In the genomic region with DNA sequence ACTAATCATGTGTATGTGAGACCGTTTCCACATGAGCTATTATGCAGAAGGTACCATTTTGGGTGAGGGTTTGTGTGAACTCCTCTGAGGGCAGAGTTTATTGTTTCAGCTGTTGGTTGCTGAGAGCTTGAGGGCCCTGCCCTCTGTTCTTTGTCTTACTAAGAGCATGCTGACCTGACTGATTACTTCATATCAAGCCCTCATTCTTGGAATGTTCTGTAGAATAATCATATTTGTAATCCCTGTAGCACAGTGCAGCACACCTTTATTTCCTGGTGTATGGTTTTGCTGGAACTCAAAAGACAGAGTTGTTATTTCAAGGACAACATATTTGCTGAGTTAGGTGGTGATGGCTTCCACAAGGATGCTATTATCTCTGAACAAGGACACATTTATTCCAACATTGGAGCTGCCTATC, we compare ENCODE assay signal across 19 cellular contexts.
DNase-seq lines count a peak whose midpoint lies in the region; ATAC-seq lines count a peak whose summit lies in the region.
"Had no signal": no experiment of that assay in that cellular context is flagged by ENCODE, and none has a peak within 500 bp of the region (broad histone marks: within the 10 kb centered on the region; RNA-seq: fewer than 3 reads in every experiment).

No MANE protein-coding gene starts in this region.

- H3K4me3 Mint-ChIP-seq in activated CD4-positive, alpha-beta T cell treated with anti-CD3 and anti-CD28 coated beads for 36 hours: no peak overlapping the region
- H3K4me3 Mint-ChIP-seq: activated T-cell treated with anti-CD3 and anti-CD28 coated beads, Interleukin-2, amount 50 U/mL, for 4 hours; effector memory CD8-positive, alpha-beta T cell; stimulated activated memory B cell treated with anti-CD40 and anti-IgM and Interleukin-4, amounts not matched to agents 10 μg/mL and 1 μg/mL and 100 μg/mL, for 72 hours had no signal

- ATAC-seq in HG03175 (IDR thresholded peaks at IDR 0.05; ENCODE audit: unreplicated experiment) (peak; percentile 46), GM18519 (IDR thresholded peaks at IDR 0.05; ENCODE audit: low FRiP score, unreplicated experiment) (no peak)
- no peak for ATAC-seq in activated CD4-positive, alpha-beta T cell treated with anti-CD3 and anti-CD28 coated beads for 36 hours
- ATAC-seq: activated T-cell treated with anti-CD3 and anti-CD28 coated beads, Interleukin-2, amount 50 U/mL, for 4 hours; effector memory CD8-positive, alpha-beta T cell; stimulated activated memory B cell treated with anti-CD40 and anti-IgM and Interleukin-4, amounts not matched to agents 10 μg/mL and 1 μg/mL and 100 μg/mL, for 72 hours had no signal

- CTCF ChIA-PET in activated CD4-positive, alpha-beta T cell treated with anti-CD3 and anti-CD28 coated beads for 36 hours (lab: Charles Lee): interaction anchor here (0.6 kb wide), 1 partner anchor 131 kb away, joined by 3 read pairs; no protein-coding TSS in a partner anchor

- DNase-seq in DMS53 treated with DMSO at 0.1 percent for 48 hours (lab: John Stamatoyannopoulos, UW; ENCODE audit: unreplicated experiment) (peak; percentile 28), amniotic epithelial cell (ENCODE audit: low read depth) (peak; percentile 20), medulla oblongata (ENCODE audit: extremely low spot score) (peak; percentile 18), GOT3 (lab: John Stamatoyannopoulos, UW) (no peak)
- DNase-seq in activated CD4-positive, alpha-beta T cell treated with anti-CD3 and anti-CD28 coated beads for 36 hours: no peak
- DNase-seq in central memory CD4-positive, alpha-beta T cell: no peak
- DNase-seq: activated CD4-positive, alpha-beta T cell treated with anti-CD3 and anti-CD28 coated beads for 4 hours; activated T-cell treated with anti-CD3 and anti-CD28 coated beads, Interleukin-2, amount 50 U/mL, for 4 hours; effector memory CD8-positive, alpha-beta T cell; HCEC 1CT; kidney; MG63; naive B cell; stimulated activated CD4-positive, alpha-beta T cell treated with anti-CD3 and anti-CD28 coated beads, Interleukin-4, amount 100 ng/mL, for 1 hour; T-helper 2 cell; uterus had no signal

- no peaks in the 10 kb centered on the region for H3K4me1 Mint-ChIP-seq in activated CD4-positive, alpha-beta T cell treated with anti-CD3 and anti-CD28 coated beads for 36 hours

- POLR2A ChIA-PET in activated CD4-positive, alpha-beta T cell treated with anti-CD3 and anti-CD28 coated beads for 36 hours (lab: Charles Lee): no interaction called here

- H3K36me3 Mint-ChIP-seq in activated CD4-positive, alpha-beta T cell treated with anti-CD3 and anti-CD28 coated beads for 36 hours (ENCODE audit: low read depth): no peaks in the 10 kb centered on the region
- H3K36me3 Mint-ChIP-seq: stimulated activated memory B cell treated with anti-CD40 and anti-IgM and Interleukin-4, amounts not matched to agents 10 μg/mL and 1 μg/mL and 100 μg/mL, for 72 hours had no signal

- peaks cover 2% of the 10 kb centered on the region for H3K27me3 Mint-ChIP-seq in activated CD4-positive, alpha-beta T cell treated with anti-CD3 and anti-CD28 coated beads for 36 hours
- H3K27me3 Mint-ChIP-seq: naive B cell; stimulated activated memory B cell treated with anti-CD40 and anti-IgM and Interleukin-4, amounts not matched to agents 10 μg/mL and 1 μg/mL and 100 μg/mL, for 72 hours had no signal

- no peaks in the 10 kb centered on the region for H3K9me3 Mint-ChIP-seq in activated CD4-positive, alpha-beta T cell treated with anti-CD3 and anti-CD28 coated beads for 36 hours (ENCODE audit: low read depth)
- H3K9me3 Mint-ChIP-seq: effector memory CD8-positive, alpha-beta T cell had no signal

- intact Hi-C loops in activated CD4-positive, alpha-beta T cell treated with anti-CD3 and anti-CD28 coated beads for 36 hours (cut with DNase I, micrococcal nuclease): no loop called here

- no peak overlapping the region for H3K27ac Mint-ChIP-seq in activated CD4-positive, alpha-beta T cell treated with anti-CD3 and anti-CD28 coated beads for 36 hours
- H3K27ac Mint-ChIP-seq: effector memory CD8-positive, alpha-beta T cell; naive B cell; stimulated activated memory B cell treated with anti-CD40 and anti-IgM and Interleukin-4, amounts not matched to agents 10 μg/mL and 1 μg/mL and 100 μg/mL, for 72 hours had no signal

Comparison
In these comparisons a context has a peak if more than half of its experiments do, and no peak if none do; other contexts are left out.
1. DNase-seq: peak in DMS53 treated with DMSO at 0.1 percent for 48 hours (single experiment), amniotic epithelial cell (single experiment) and medulla oblongata (single experiment); none in activated CD4-positive, alpha-beta T cell treated with anti-CD3 and anti-CD28 coated beads for 36 hours (single experiment), GOT3 (single experiment) and central memory CD4-positive, alpha-beta T cell (single experiment).